ENCODE assay signal across 8 cellular contexts in genomic region chr13:102777716-102778115, GRCh38.
"Had no signal": no experiment of that assay in that cellular context is flagged by ENCODE, and none has a peak within 500 bp of the region (broad histone marks: within the 10 kb centered on the region; RNA-seq: fewer than 3 reads in every experiment).

No MANE protein-coding gene starts in this region.

- DNase-seq: GM23248, GOT3, H9, HCEC 1CT, IMR-90, KG1 had no signal

- H3K9ac ChIP-seq: GM23248 had no signal

- H3K27ac Mint-ChIP-seq: H9 had no signal

- H2AFZ ChIP-seq: GM23248 had no signal

- H3K4me3 ChIP-seq: GM23248, K562 had no signal

- H3K27ac ChIP-seq: GM23248, HL-60 had no signal

- H3K4me3 Mint-ChIP-seq: H9 had no signal

- FAIRE-seq: K562 had no signal
